1 cellular context compared by ENCODE assay signal in the genomic region with DNA sequence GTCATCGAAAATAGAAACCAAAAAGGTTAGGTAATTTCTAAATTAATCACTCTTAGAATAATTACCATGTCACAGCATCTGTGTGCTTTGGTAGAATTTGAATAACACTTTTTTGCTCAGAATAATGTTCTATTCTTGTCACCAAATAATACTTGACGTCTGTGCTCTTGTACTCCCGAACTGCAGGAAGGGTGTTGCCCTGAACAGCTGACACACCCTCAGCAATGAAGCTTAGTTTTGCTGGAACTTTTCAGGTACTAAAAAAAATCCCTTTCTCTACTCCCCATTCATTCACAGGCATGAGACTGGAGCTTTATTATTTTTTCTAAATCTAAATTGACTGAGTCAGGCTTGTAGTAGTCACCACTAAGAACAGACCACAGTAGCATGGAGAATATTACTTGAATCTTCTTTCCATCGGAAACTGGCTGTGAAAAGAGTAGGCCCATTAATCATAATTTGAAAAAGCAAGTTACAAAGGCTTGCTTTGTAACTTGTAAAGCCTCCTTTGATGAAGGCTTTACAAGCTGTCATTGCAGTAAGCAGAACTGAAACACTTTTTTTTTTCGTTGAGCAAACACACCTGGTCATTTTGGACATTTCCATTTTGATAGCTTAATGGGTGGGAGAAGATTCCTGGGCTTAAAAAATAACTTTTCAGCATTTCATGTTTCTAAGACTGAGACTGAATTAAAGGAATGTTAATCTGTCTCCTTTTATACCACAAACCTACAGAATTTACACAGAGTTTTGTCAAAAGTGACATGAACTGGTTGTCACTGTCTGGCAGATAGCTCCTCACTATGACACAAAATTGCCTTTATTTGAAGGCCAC.
TF ChIP-seq lines count a peak whose summit lies in the region.

No MANE protein-coding gene starts in this region.

TF ChIP-seq in GM12878, 131 proteins besides CTCF, POLR2A, EP300 and RAD21 (continued from another document):
- TF ChIP-seq, protein P1, sequence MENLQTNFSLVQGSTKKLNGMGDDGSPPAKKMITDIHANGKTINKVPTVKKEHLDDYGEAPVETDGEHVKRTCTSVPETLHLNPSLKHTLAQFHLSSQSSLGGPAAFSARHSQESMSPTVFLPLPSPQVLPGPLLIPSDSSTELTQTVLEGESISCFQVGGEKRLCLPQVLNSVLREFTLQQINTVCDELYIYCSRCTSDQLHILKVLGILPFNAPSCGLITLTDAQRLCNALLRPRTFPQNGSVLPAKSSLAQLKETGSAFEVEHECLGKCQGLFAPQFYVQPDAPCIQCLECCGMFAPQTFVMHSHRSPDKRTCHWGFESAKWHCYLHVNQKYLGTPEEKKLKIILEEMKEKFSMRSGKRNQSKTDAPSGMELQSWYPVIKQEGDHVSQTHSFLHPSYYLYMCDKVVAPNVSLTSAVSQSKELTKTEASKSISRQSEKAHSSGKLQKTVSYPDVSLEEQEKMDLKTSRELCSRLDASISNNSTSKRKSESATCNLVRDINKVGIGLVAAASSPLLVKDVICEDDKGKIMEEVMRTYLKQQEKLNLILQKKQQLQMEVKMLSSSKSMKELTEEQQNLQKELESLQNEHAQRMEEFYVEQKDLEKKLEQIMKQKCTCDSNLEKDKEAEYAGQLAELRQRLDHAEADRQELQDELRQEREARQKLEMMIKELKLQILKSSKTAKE (IDR thresholded peaks at IDR 0.05; ENCODE audit: low read depth, poor library complexity, severe bottlenecking): peak; percentile 92
- TF ChIP-seq TAF1 (IDR thresholded peaks at IDR 0.05; ENCODE audit: borderline replicate concordance, low read depth, low read length) (no peak), KLF5 (IDR thresholded peaks at IDR 0.05; ENCODE audit: partially characterized antibody) (peak; percentile 90), BACH1 (IDR thresholded peaks at IDR 0.05; ENCODE audit: borderline replicate concordance) (peak; percentile 95), ASH2L (IDR thresholded peaks at IDR 0.05; ENCODE audit: borderline replicate concordance, low read depth) (peak; percentile 92), ZNF274 (IDR thresholded peaks at IDR 0.05; ENCODE audit: insufficient read depth, insufficient read length) (no peak), FOS (IDR thresholded peaks at IDR 0.05; ENCODE audit: borderline replicate concordance, extremely low read depth, insufficient read length) (no peak), ZSCAN29 (IDR thresholded peaks at IDR 0.05) (no peak; the same call in 1 of the 2 replicates), SMARCA5 (IDR thresholded peaks at IDR 0.05) (peak; percentile 73), CHD1 (IDR thresholded peaks at IDR 0.05; ENCODE audit: low read depth, low read length) (no peak), PAX8 (IDR thresholded peaks at IDR 0.05) (no peak; the same call in 1 of the 2 replicates), SREBF2 (IDR thresholded peaks at IDR 0.05; ENCODE audit: low read length) (no peak), EGR1 (IDR thresholded peaks at IDR 0.05; ENCODE audit: borderline replicate concordance in 1 of 2, low read depth in 2 of 2, low read length in 2 of 2) (no peak), GATAD2B (conservative IDR thresholded peaks at IDR 0.05; ENCODE audit: low read depth) (0 out of 2 replicates have a peak, but pooled peaks have one; percentile 49), NBN (IDR thresholded peaks at IDR 0.05) (peak; percentile 95)
- TF ChIP-seq, protein P2, sequence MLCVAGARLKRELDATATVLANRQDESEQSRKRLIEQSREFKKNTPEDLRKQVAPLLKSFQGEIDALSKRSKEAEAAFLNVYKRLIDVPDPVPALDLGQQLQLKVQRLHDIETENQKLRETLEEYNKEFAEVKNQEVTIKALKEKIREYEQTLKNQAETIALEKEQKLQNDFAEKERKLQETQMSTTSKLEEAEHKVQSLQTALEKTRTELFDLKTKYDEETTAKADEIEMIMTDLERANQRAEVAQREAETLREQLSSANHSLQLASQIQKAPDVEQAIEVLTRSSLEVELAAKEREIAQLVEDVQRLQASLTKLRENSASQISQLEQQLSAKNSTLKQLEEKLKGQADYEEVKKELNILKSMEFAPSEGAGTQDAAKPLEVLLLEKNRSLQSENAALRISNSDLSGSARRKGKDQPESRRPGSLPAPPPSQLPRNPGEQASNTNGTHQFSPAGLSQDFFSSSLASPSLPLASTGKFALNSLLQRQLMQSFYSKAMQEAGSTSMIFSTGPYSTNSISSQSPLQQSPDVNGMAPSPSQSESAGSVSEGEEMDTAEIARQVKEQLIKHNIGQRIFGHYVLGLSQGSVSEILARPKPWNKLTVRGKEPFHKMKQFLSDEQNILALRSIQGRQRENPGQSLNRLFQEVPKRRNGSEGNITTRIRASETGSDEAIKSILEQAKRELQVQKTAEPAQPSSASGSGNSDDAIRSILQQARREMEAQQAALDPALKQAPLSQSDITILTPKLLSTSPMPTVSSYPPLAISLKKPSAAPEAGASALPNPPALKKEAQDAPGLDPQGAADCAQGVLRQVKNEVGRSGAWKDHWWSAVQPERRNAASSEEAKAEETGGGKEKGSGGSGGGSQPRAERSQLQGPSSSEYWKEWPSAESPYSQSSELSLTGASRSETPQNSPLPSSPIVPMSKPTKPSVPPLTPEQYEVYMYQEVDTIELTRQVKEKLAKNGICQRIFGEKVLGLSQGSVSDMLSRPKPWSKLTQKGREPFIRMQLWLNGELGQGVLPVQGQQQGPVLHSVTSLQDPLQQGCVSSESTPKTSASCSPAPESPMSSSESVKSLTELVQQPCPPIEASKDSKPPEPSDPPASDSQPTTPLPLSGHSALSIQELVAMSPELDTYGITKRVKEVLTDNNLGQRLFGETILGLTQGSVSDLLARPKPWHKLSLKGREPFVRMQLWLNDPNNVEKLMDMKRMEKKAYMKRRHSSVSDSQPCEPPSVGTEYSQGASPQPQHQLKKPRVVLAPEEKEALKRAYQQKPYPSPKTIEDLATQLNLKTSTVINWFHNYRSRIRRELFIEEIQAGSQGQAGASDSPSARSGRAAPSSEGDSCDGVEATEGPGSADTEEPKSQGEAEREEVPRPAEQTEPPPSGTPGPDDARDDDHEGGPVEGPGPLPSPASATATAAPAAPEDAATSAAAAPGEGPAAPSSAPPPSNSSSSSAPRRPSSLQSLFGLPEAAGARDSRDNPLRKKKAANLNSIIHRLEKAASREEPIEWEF (IDR thresholded peaks at IDR 0.05; ENCODE audit: insufficient replicate concordance, low read depth, low read length): no peak
- TF ChIP-seq, protein P3, sequence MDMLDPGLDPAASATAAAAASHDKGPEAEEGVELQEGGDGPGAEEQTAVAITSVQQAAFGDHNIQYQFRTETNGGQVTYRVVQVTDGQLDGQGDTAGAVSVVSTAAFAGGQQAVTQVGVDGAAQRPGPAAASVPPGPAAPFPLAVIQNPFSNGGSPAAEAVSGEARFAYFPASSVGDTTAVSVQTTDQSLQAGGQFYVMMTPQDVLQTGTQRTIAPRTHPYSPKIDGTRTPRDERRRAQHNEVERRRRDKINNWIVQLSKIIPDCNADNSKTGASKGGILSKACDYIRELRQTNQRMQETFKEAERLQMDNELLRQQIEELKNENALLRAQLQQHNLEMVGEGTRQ (IDR thresholded peaks at IDR 0.05; ENCODE audit: borderline replicate concordance, low read depth, low read length): no peak; the same call in 1 of the 2 replicates
- TF ChIP-seq, protein P4, sequence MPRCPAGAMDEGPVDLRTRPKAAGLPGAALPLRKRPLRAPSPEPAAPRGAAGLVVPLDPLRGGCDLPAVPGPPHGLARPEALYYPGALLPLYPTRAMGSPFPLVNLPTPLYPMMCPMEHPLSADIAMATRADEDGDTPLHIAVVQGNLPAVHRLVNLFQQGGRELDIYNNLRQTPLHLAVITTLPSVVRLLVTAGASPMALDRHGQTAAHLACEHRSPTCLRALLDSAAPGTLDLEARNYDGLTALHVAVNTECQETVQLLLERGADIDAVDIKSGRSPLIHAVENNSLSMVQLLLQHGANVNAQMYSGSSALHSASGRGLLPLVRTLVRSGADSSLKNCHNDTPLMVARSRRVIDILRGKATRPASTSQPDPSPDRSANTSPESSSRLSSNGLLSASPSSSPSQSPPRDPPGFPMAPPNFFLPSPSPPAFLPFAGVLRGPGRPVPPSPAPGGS (IDR thresholded peaks at IDR 0.05; ENCODE audit: borderline replicate concordance, insufficient read depth, low read depth, low read length, poor library complexity, severe bottlenecking): peak; percentile 48
- TF ChIP-seq, protein P5, sequence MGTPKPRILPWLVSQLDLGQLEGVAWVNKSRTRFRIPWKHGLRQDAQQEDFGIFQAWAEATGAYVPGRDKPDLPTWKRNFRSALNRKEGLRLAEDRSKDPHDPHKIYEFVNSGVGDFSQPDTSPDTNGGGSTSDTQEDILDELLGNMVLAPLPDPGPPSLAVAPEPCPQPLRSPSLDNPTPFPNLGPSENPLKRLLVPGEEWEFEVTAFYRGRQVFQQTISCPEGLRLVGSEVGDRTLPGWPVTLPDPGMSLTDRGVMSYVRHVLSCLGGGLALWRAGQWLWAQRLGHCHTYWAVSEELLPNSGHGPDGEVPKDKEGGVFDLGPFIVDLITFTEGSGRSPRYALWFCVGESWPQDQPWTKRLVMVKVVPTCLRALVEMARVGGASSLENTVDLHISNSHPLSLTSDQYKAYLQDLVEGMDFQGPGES (IDR thresholded peaks at IDR 0.05): no peak
